Comparison of ENCODE assay signal across 8 cellular contexts in genomic region chr10:71486465-71487114, GRCh38.
DNase-seq lines count a peak whose midpoint lies in the region; ATAC-seq and TF ChIP-seq lines count a peak whose summit lies in the region.

No MANE protein-coding gene starts in this region.

- no peaks in the 10 kb centered on the region for H3K9me2 ChIP-seq in GM23338 (ENCODE audit: insufficient read depth)

- H3K4me3 Mint-ChIP-seq in GM23338, result no peak overlapping the region

- DNase-seq in ACHN, result peak; percentile 51
- DNase-seq in GM23338 (ENCODE audit: low spot score), result peak; percentile 89
- no peak for DNase-seq in RWPE1 (ENCODE audit: low spot score)
- DNase-seq in mammary epithelial cell, result peak; percentile 19
- peak; percentile 30 for DNase-seq in medulla oblongata (ENCODE audit: extremely low spot score)
- DNase-seq in transverse colon, result peak; percentile 71
- DNase-seq in cerebellum (ENCODE audit: low spot score), result no peak

- whole genome bisulfite sequencing in mammary epithelial cell (ENCODE audit: low coverage, missing lambda C conversion rate), result 74% methylated on average over 5 of the region's 6 CpGs
- 51% methylated on average over 6 of the region's 6 CpGs; no CpG with 5 or more reads in 1 of the 2 donors for WGBS in transverse colon (ENCODE audit: low coverage in 1 of 2), 2 donors

- no peak overlapping the region for H3K9ac ChIP-seq in mammary epithelial cell (ENCODE audit: insufficient read depth, low read length)

- dilution Hi-C loops in mammary epithelial cell (cut with HindIII; ENCODE audit: low sequenced_read_pairs), result no loop called here

- TF ChIP-seq CTCF in GM23338 (conservative IDR thresholded peaks at IDR 0.05; ENCODE audit: low read depth in 2 of 2), result peak; percentile 86 to 97
- peak; percentile 21; the same call in 1 of the 2 replicates for TF ChIP-seq CTCF in RWPE1 (conservative IDR thresholded peaks at IDR 0.05; ENCODE audit: low read depth)
- peak; percentile 63 to 82 for TF ChIP-seq CTCF in mammary epithelial cell (conservative IDR thresholded peaks at IDR 0.05 in 1 of 2, IDR thresholded peaks at IDR 0.05 in 1 of 2; ENCODE audit: extremely low read depth in 1 of 2, insufficient read depth in 1 of 2, low read depth in 1 of 2, low read length in 2 of 2)
- TF ChIP-seq CTCF in transverse colon (IDR thresholded peaks at IDR 0.05), result peak; percentile 39 to 69 (median 53)

- CTCF ChIA-PET in RWPE1 (lab: Yijun Ruan, JAX), result interaction anchor here (0.6 to 1.5 kb wide), 7 partner anchors 14 to 325 kb away, joined by 3 to 6 read pairs (median 4); no protein-coding TSS in a partner anchor
- CTCF ChIA-PET in mammary epithelial cell (lab: Charles Lee; ENCODE audit: low non-redundant PET), result no interaction called here

- no peaks in the 10 kb centered on the region for H3K36me3 ChIP-seq in GM23338 (ENCODE audit: insufficient read depth)
- no peaks in the 10 kb centered on the region for H3K36me3 ChIP-seq in mammary epithelial cell (ENCODE audit: insufficient read depth, low read length)
- H3K36me3 ChIP-seq in transverse colon, result no peaks in the 10 kb centered on the region

- H3K79me2 ChIP-seq in GM23338 (replicated peaks; ENCODE audit: insufficient read depth) (no peaks in the 10 kb centered on the region), mammary epithelial cell (ENCODE audit: insufficient read depth, low read length) (no peaks in the 10 kb centered on the region)

- TF ChIP-seq POLR2A in transverse colon (IDR thresholded peaks at IDR 0.05), result no peak

- H4K20me1 ChIP-seq in GM23338 (replicated peaks; ENCODE audit: insufficient read depth) (no peaks in the 10 kb centered on the region), mammary epithelial cell (ENCODE audit: insufficient read depth, low read length) (no peaks in the 10 kb centered on the region)

- intact Hi-C loops in mammary epithelial cell (cut with micrococcal nuclease) (loop anchor here (1.0 to 5.0 kb wide), 6 partner anchors 84 to 411 kb away; partner anchors contain the start of gene SLC29A3), transverse colon (cut with DNase I; ENCODE audit: low total_unique reads) (no loop called here)

- peaks cover 4% of the 10 kb centered on the region for H3K4me1 Mint-ChIP-seq in GM23338

- POLR2A ChIA-PET in RWPE1 (lab: Yijun Ruan, JAX; ENCODE audit: low non-redundant PET), result no interaction called here

- H3K4me2 ChIP-seq in GM23338, result no peak overlapping the region
- H3K4me2 ChIP-seq in mammary epithelial cell (ENCODE audit: insufficient read depth, low read depth, low read length), result no peak overlapping the region

- H3K27me3 ChIP-seq in GM23338 (ENCODE audit: insufficient read depth) (no peaks in the 10 kb centered on the region), mammary epithelial cell (ENCODE audit: insufficient read depth, low read length) (no peaks in the 10 kb centered on the region), transverse colon (no peaks in the 10 kb centered on the region)

- in situ Hi-C loops in ACHN (cut with HindIII; ENCODE audit: low pct_ligation_motif_present, low pct_unique_long_range_greater_than_20kb, low sequenced_read_pairs) (no loop called here), mammary epithelial cell (cut with MboI; ENCODE audit: low sequenced_read_pairs in 2 of 2) (no loop called here), transverse colon (cut with MboI; ENCODE audit: low pct_ligation_motif_present in 1 of 4, low pct_unique_long_range_greater_than_20kb in 1 of 4, low sequenced_read_pairs in 3 of 4) (no loop called here)

- H3F3A ChIP-seq in GM23338 (replicated peaks; ENCODE audit: low read depth), result no peaks in the 10 kb centered on the region

- peaks cover 14% of the 10 kb centered on the region for H3K27me3 Mint-ChIP-seq in GM23338 (ENCODE audit: insufficient read depth, low read depth, poor library complexity)

- ATAC-seq in GM23338 (peak; percentile 97), HG02870 (IDR thresholded peaks at IDR 0.05; ENCODE audit: unreplicated experiment) (no peak)

- H3K27ac ChIP-seq in GM23338 (ENCODE audit: low read depth), result no peak overlapping the region
- H3K27ac ChIP-seq in RWPE1, result no peak overlapping the region
- H3K27ac ChIP-seq in mammary epithelial cell (ENCODE audit: insufficient read depth, low read depth, low read length), result no peak overlapping the region
- H3K27ac ChIP-seq in transverse colon, result no peak overlapping the region

- no peak for TF ChIP-seq EP300 in transverse colon (IDR thresholded peaks at IDR 0.05; ENCODE audit: low read depth)

- H3K27ac Mint-ChIP-seq in GM23338, result no peak overlapping the region

- H2AFZ ChIP-seq in GM23338 (no peak overlapping the region), mammary epithelial cell (ENCODE audit: low read depth, low read length) (no peak overlapping the region)

- H3K9me3 Mint-ChIP-seq in GM23338, result peaks cover 18% of the 10 kb centered on the region

- no peak overlapping the region for H3K4me3 ChIP-seq in GM23338
- H3K4me3 ChIP-seq in mammary epithelial cell (replicated peaks in 1 of 3; ENCODE audit: insufficient read depth in 1 of 3, low read depth in 2 of 3, low read length in 3 of 3), result no peak overlapping the region
- H3K4me3 ChIP-seq in transverse colon, result no peak overlapping the region

- H3K4me1 ChIP-seq in GM23338 (ENCODE audit: insufficient read depth) (no peaks in the 10 kb centered on the region), mammary epithelial cell (ENCODE audit: insufficient read depth, low read length) (no peaks in the 10 kb centered on the region), transverse colon (no peaks in the 10 kb centered on the region)

- peaks cover 6% of the 10 kb centered on the region; the same call in 1 of the 3 replicates for H3K36me3 Mint-ChIP-seq in GM23338 (ENCODE audit: low read depth)

- no TSS peak for BruUV-seq in mammary epithelial cell (replicated peaks; lab: Mats Ljungman, UMichigan)

- H3K9me3 ChIP-seq in mammary epithelial cell (replicated peaks; ENCODE audit: insufficient read depth, low read length) (no peaks in the 10 kb centered on the region), transverse colon (peaks cover 0 to 3% of the 10 kb centered on the region in 2 donors)

TF ChIP-seq in GM23338, 12 proteins besides CTCF, POLR2A, EP300 and RAD21:
- no peak for TF ChIP-seq NANOG (IDR thresholded peaks at IDR 0.05; ENCODE audit: borderline replicate concordance)

Comparison
In these comparisons a context has a peak if more than half of its experiments do, and no peak if none do; other contexts are left out.
1. DNase-seq: peak in ACHN (single experiment), GM23338 (single experiment), mammary epithelial cell (single experiment), medulla oblongata (single experiment) and transverse colon (single experiment); none in RWPE1 (single experiment) and cerebellum (single experiment).
2. CTCF ChIP-seq: peak in every context shown above with its lines; median percentile 92 in GM23338; 72 in mammary epithelial cell; 53 in transverse colon; 21 in RWPE1.